In the genomic region with DNA sequence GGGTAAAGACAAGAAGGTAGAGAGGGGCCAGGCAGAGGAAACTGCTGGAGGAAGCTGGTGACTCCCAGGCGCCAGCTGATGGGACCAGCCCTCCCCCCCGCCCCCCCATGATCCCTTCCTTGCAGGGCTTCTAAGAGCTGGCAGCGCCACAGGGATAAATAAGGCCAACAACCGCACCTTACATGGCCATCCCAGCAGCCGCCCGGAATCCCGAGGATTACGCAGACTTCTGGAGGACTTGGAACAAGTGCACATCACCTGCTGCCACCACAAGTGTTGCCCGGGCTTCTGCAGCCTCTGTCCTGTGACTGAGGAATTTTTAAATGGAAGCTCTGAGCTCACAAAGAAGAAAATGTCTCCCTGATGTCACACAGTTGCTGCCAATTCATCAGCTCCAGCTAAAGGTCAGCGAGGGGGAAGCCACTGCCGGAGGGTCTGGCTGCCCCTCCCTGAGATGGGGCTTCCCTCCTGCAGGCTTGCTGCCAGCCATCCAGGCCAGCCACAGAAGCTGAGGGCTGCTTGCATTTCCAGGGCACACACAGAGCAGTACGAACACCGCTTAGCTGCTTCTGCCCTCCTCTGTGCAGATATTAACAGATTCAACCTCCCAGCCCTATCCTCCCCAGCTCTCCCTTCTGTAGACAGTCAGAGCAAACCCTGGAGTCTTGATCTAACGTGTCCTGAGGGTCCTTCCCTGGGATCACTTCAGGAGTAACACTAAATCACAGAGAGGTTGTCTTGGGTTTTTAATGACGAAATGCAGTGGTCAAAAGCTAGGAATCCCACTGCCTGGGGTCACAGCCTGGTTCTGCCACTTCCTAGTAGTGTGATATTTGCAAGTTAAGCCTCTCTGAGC, we compare ENCODE assay signal across 9 cellular contexts. TPM values are rescaled to one million over a fixed set of nuclear protein-coding genes. Genes with fewer than 3 reads are reported as not detected.
DNase-seq lines count a peak whose midpoint lies in the region; ATAC-seq and TF ChIP-seq lines count a peak whose summit lies in the region.
"Had no signal": no experiment of that assay in that cellular context is flagged by ENCODE, and none has a peak within 500 bp of the region (broad histone marks: within the 10 kb centered on the region; RNA-seq: fewer than 3 reads in every experiment).

No MANE protein-coding gene starts in this region.

- H3K9me3 ChIP-seq in esophagus squamous epithelium, result no peaks in the 10 kb centered on the region
- H3K9me3 ChIP-seq in neuronal stem cell (replicated peaks in 1 of 2; ENCODE audit: control insufficient read depth in 2 of 2, insufficient read depth in 1 of 2, low read depth in 1 of 2, low read length in 2 of 2), result no peaks in the 10 kb centered on the region

- no peak overlapping the region for H3K14ac ChIP-seq in neuronal stem cell (ENCODE audit: low read length)

- H3K4me1 Mint-ChIP-seq in activated T-helper 2 cell treated with anti-CD3 and anti-CD28 coated beads, Interferon-gamma antibody, Interleukin-2, Interleukin-4, amounts not matched to agents 10 μg/mL and 5 μg/mL and 100 μg/mL, durations not matched to agents 14 hours and 24 hours and 36 hours (ENCODE audit: low read depth), result peaks cover 12% of the 10 kb centered on the region

- no peak overlapping the region for H3K27ac Mint-ChIP-seq in activated T-helper 2 cell treated with anti-CD3 and anti-CD28 coated beads, Interferon-gamma antibody, Interleukin-2, Interleukin-4, amounts not matched to agents 10 μg/mL and 5 μg/mL and 100 μg/mL, durations not matched to agents 14 hours and 24 hours and 36 hours
- H3K27ac Mint-ChIP-seq: stimulated activated naive CD8-positive, alpha-beta T cell treated with anti-CD3 and anti-CD28 coated beads, Interleukin-15, Interleukin-2, amounts not matched to agents 100 ng/mL and 50 ng/mL, for 24 hours had no signal

- H3K4me2 ChIP-seq in neuronal stem cell (ENCODE audit: insufficient read depth, low read length, poor library complexity, severe bottlenecking), result no peak overlapping the region

- peak; percentile 85 for DNase-seq in D341Med (ENCODE audit: low spot score)
- peak; percentile 94 for DNase-seq in NCI-H82 (lab: John Stamatoyannopoulos, UW)
- DNase-seq in esophagus squamous epithelium (lab: John Stamatoyannopoulos, UW), result no peak
- no peak for DNase-seq in neuronal stem cell (ENCODE audit: low spot score)
- no peak for DNase-seq in activated T-helper 2 cell treated with anti-CD3 and anti-CD28 coated beads, Interferon-gamma antibody, Interleukin-2, Interleukin-4, amounts not matched to agents 10 μg/mL and 5 μg/mL and 100 μg/mL, durations not matched to agents 14 hours and 24 hours and 36 hours (ENCODE audit: low spot score)
- DNase-seq in inferior parietal cortex (ENCODE audit: extremely low spot score), result no peak
- no peak for DNase-seq in brain microvascular endothelial cell

- H4K8ac ChIP-seq in neuronal stem cell (ENCODE audit: low read depth, low read length), result no peak overlapping the region

- H4K91ac ChIP-seq in neuronal stem cell (ENCODE audit: low read depth, low read length, poor library complexity), result no peak overlapping the region

- H3K9ac ChIP-seq in neuronal stem cell (ENCODE audit: low read depth, low read length, poor library complexity), result no peak overlapping the region

- H2BK15ac ChIP-seq in neuronal stem cell (ENCODE audit: low read length), result no peak overlapping the region

- H2BK5ac ChIP-seq in neuronal stem cell (ENCODE audit: low read length), result no peak overlapping the region

- no peaks in the 10 kb centered on the region for H3K36me3 ChIP-seq in esophagus squamous epithelium
- H3K36me3 ChIP-seq in neuronal stem cell (replicated peaks in 1 of 2; ENCODE audit: control insufficient read depth in 2 of 2, insufficient read depth in 2 of 2, low read length in 2 of 2), result no peaks in the 10 kb centered on the region
- no peaks in the 10 kb centered on the region for H3K36me3 ChIP-seq in brain microvascular endothelial cell (replicated peaks)

- H3K4me3 ChIP-seq in esophagus squamous epithelium (peak overlapping the region in 3 of 4 donors; percentile 6 to 22 (median 8)), neuronal stem cell (ENCODE audit: low read length in 2 of 2) (peak overlapping the region in 1 of 2 donors; percentile 12), brain microvascular endothelial cell (ENCODE audit: low read depth, low read length) (no peak overlapping the region)

- no peak overlapping the region for H3K23ac ChIP-seq in neuronal stem cell (ENCODE audit: low read depth, low read length, poor library complexity)

- H2BK12ac ChIP-seq in neuronal stem cell (ENCODE audit: low read length), result peak overlapping the region; percentile 70

- H3K79me1 ChIP-seq in neuronal stem cell (ENCODE audit: low read depth, low read length), result no peaks in the 10 kb centered on the region

- TF ChIP-seq CTCF in esophagus squamous epithelium (IDR thresholded peaks at IDR 0.05) (no peak), brain microvascular endothelial cell (IDR thresholded peaks at IDR 0.05; ENCODE audit: low read depth, low read length, missing control alignments) (no peak)

- in situ Hi-C loops in brain microvascular endothelial cell (cut with HindIII; ENCODE audit: low pct_ligation_motif_present, low sequenced_read_pairs), result no loop called here

- 29 to 41% methylated on average over 9 to 11 of the region's 15 CpGs for WGBS in esophagus squamous epithelium, 2 donors
- no CpG with 5 or more reads among the region's 15 CpGs for WGBS in neuronal stem cell (ENCODE audit: extremely low coverage in 2 of 2, insufficient read length in 2 of 2, insufficient replicate concordance in 1 of 2), 2 donors

- intact Hi-C loops in esophagus squamous epithelium (cut with DNase I), result no loop called here
- intact Hi-C loops in activated T-helper 2 cell treated with anti-CD3 and anti-CD28 coated beads, Interferon-gamma antibody, Interleukin-2, Interleukin-4, amounts not matched to agents 10 μg/mL and 5 μg/mL and 100 μg/mL, durations not matched to agents 14 hours and 24 hours and 36 hours (cut with micrococcal nuclease), result no loop called here

- ATAC-seq in HG02938 (IDR thresholded peaks at IDR 0.05; ENCODE audit: unreplicated experiment), result no peak

- H3K9me3 Mint-ChIP-seq in activated T-helper 2 cell treated with anti-CD3 and anti-CD28 coated beads, Interferon-gamma antibody, Interleukin-2, Interleukin-4, amounts not matched to agents 10 μg/mL and 5 μg/mL and 100 μg/mL, durations not matched to agents 14 hours and 24 hours and 36 hours, result no peaks in the 10 kb centered on the region
- H3K9me3 Mint-ChIP-seq: stimulated activated naive CD8-positive, alpha-beta T cell treated with anti-CD3 and anti-CD28 coated beads, Interleukin-15, Interleukin-2, amounts not matched to agents 100 ng/mL and 50 ng/mL, for 24 hours had no signal

- H3K4ac ChIP-seq in neuronal stem cell (ENCODE audit: low read length), result no peak overlapping the region

- no peak overlapping the region for H3K4me3 Mint-ChIP-seq in activated T-helper 2 cell treated with anti-CD3 and anti-CD28 coated beads, Interferon-gamma antibody, Interleukin-2, Interleukin-4, amounts not matched to agents 10 μg/mL and 5 μg/mL and 100 μg/mL, durations not matched to agents 14 hours and 24 hours and 36 hours (ENCODE audit: low read depth)
- H3K4me3 Mint-ChIP-seq: stimulated activated naive CD8-positive, alpha-beta T cell treated with anti-CD3 and anti-CD28 coated beads, Interleukin-15, Interleukin-2, amounts not matched to agents 100 ng/mL and 50 ng/mL, for 24 hours had no signal

- TF ChIP-seq POLR2A in esophagus squamous epithelium (IDR thresholded peaks at IDR 0.05), result no peak

- H3K27me3 ChIP-seq in esophagus squamous epithelium (no peaks in the 10 kb centered on the region), neuronal stem cell (ENCODE audit: control insufficient read depth in 3 of 3, insufficient read depth in 3 of 3, low read depth in 1 of 3, low read length in 3 of 3) (no peaks in the 10 kb centered on the region), brain microvascular endothelial cell (replicated peaks) (no peaks in the 10 kb centered on the region)

- peak overlapping the region; percentile 44 for H3K18ac ChIP-seq in neuronal stem cell (ENCODE audit: low read length)

- no peak overlapping the region for H2BK120ac ChIP-seq in neuronal stem cell (ENCODE audit: low read depth, low read length)

- H2AFZ ChIP-seq in neuronal stem cell (ENCODE audit: low read length), result peak overlapping the region; percentile 79

- H3K27me3 Mint-ChIP-seq in activated T-helper 2 cell treated with anti-CD3 and anti-CD28 coated beads, Interferon-gamma antibody, Interleukin-2, Interleukin-4, amounts not matched to agents 10 μg/mL and 5 μg/mL and 100 μg/mL, durations not matched to agents 14 hours and 24 hours and 36 hours (ENCODE audit: low read depth), result peaks cover 7% of the 10 kb centered on the region
- H3K27me3 Mint-ChIP-seq: stimulated activated naive CD8-positive, alpha-beta T cell treated with anti-CD3 and anti-CD28 coated beads, Interleukin-15, Interleukin-2, amounts not matched to agents 100 ng/mL and 50 ng/mL, for 24 hours had no signal

- no peak overlapping the region for H2AK5ac ChIP-seq in neuronal stem cell (ENCODE audit: low read depth, low read length)

- no peaks in the 10 kb centered on the region for H3K36me3 Mint-ChIP-seq in activated T-helper 2 cell treated with anti-CD3 and anti-CD28 coated beads, Interferon-gamma antibody, Interleukin-2, Interleukin-4, amounts not matched to agents 10 μg/mL and 5 μg/mL and 100 μg/mL, durations not matched to agents 14 hours and 24 hours and 36 hours (ENCODE audit: low read depth)

- H3K27ac ChIP-seq in esophagus squamous epithelium (peak overlapping the region; percentile 84 to 89 (median 86)), neuronal stem cell (replicated peaks; ENCODE audit: low read length) (peak overlapping the region; percentile 8), brain microvascular endothelial cell (no peak overlapping the region)

- H3K4me1 ChIP-seq in esophagus squamous epithelium (peaks cover 23 to 55% (median 34%) of the 10 kb centered on the region in 3 donors), neuronal stem cell (ENCODE audit: control insufficient read depth in 2 of 2, insufficient read depth in 1 of 2, low read depth in 1 of 2, low read length in 2 of 2) (peaks cover 22 to 34% of the 10 kb centered on the region in 2 donors)

RNA-seq across cellular contexts. Expression of a gene that starts 38.6 kb away (rescaled TPM):
- total RNA-seq in esophagus squamous epithelium, result 100 to 1,000 TPM in 2 of 4 donors, 10 to 100 TPM in 2; 57.3 to 206 (median 96.6) TPM
- 16.8 TPM for polyA plus RNA-seq in neuronal stem cell (2013, experiment 1 of 2)
- 16.9 TPM for polyA plus RNA-seq in neuronal stem cell (2013, experiment 2 of 2)
- 151 and 161 TPM in 2 replicates for total RNA-seq in activated T-helper 2 cell treated with anti-CD3 and anti-CD28 coated beads, Interferon-gamma antibody, Interleukin-2, Interleukin-4, amounts not matched to agents 10 μg/mL and 5 μg/mL and 100 μg/mL, durations not matched to agents 14 hours and 24 hours and 36 hours

Comparison
In these comparisons a context has a peak if more than half of its experiments do, and no peak if none do; other contexts are left out.
1. DNase-seq: peak in D341Med (single experiment) and NCI-H82 (single experiment); none in esophagus squamous epithelium (single experiment), neuronal stem cell (single experiment), activated T-helper 2 cell treated with anti-CD3 and anti-CD28 coated beads, Interferon-gamma antibody, Interleukin-2, Interleukin-4, amounts not matched to agents 10 μg/mL and 5 μg/mL and 100 μg/mL, durations not matched to agents 14 hours and 24 hours and 36 hours (single experiment), inferior parietal cortex (single experiment) and brain microvascular endothelial cell (single experiment).